24 cellular contexts compared by ENCODE assay signal in genomic region chr3:39467394-39468107, GRCh38. TPM values are rescaled to one million over a fixed set of nuclear protein-coding genes. Genes with fewer than 3 reads are reported as not detected.
DNase-seq lines count a peak whose midpoint lies in the region; ATAC-seq lines count a peak whose summit lies in the region.
"Had no signal": no experiment of that assay in that cellular context is flagged by ENCODE, and none has a peak within 500 bp of the region (broad histone marks: within the 10 kb centered on the region; RNA-seq: fewer than 3 reads in every experiment).

Gene MOBP (plus strand): TSS chr3:39467680. CDS start chr3:39502070, 34,390 bp downstream.

- H3K4me3 ChIP-seq in iPS-20b (ENCODE audit: low read length) = peak within 1 kb of the TSS; percentile 25; the same call in 1 of the 2 replicates
- H3K4me3 ChIP-seq in trophoblast cell (ENCODE audit: low read depth, low read length) = no peak within 1 kb of the TSS

- no peak within 1 kb of the TSS for H2AFZ ChIP-seq in trophoblast cell (ENCODE audit: insufficient read depth, low read length, poor library complexity)

- H3K27me3 Mint-ChIP-seq in activated T-cell treated with anti-CD3 and anti-CD28 coated beads, Interleukin-2, amount 50 U/mL, for 24 hours = peaks cover 28% of the 10 kb centered on the region

- no peaks in the 10 kb centered on the region for H3K4me1 Mint-ChIP-seq in activated T-cell treated with anti-CD3 and anti-CD28 coated beads, Interleukin-2, amount 50 U/mL, for 24 hours (ENCODE audit: low read depth)
- H3K4me1 Mint-ChIP-seq: CD14-positive monocyte had no signal

- H3K4me1 ChIP-seq in iPS-20b (ENCODE audit: insufficient read depth, low read length) = peaks cover 6% of the 10 kb centered on the region; the same call in 1 of the 2 replicates
- no peaks in the 10 kb centered on the region for H3K4me1 ChIP-seq in trophoblast cell (ENCODE audit: control insufficient read depth in 1 of 2, insufficient read depth in 2 of 2, low read length in 2 of 2)

- no peak within 1 kb of the TSS for H2BK12ac ChIP-seq in trophoblast cell (ENCODE audit: low read length)

- H3K4ac ChIP-seq in trophoblast cell (ENCODE audit: low read depth, low read length) = no peak within 1 kb of the TSS

- H3K36me3 ChIP-seq in iPS-20b (ENCODE audit: insufficient read depth, low read depth, low read length) = no peaks in the 10 kb centered on the region
- H3K36me3 ChIP-seq in trophoblast cell (ENCODE audit: control insufficient read depth in 1 of 2, insufficient read depth in 2 of 2, low read length in 2 of 2) = no peaks in the 10 kb centered on the region

- no peak within 1 kb of the TSS for H3K4me2 ChIP-seq in trophoblast cell (ENCODE audit: low read length)

- H3K9me3 ChIP-seq in iPS-20b (ENCODE audit: insufficient read depth, low read depth, low read length) (no peaks in the 10 kb centered on the region), trophoblast cell (ENCODE audit: insufficient read depth, low read depth, low read length) (no peaks in the 10 kb centered on the region)

- H3K79me1 ChIP-seq in trophoblast cell (ENCODE audit: low read length) = no peaks in the 10 kb centered on the region

- DNase-seq in Ammon's horn (ENCODE audit: low spot score) (peak; percentile 38), trophoblast cell (no peak), ureter (ENCODE audit: low spot score) (no peak), islet precursor cell (no peak)
- no peak for DNase-seq in activated T-cell treated with anti-CD3 and anti-CD28 coated beads, Interleukin-2, amount 50 U/mL, for 24 hours
- DNase-seq: AML-193, COR-L47, DMS 273 treated with DMSO at 0.1 percent for 48 hours, DND-41, KG1, MV-4-11, NCI-H187 treated with DMSO at 0.1 percent for 48 hours, NCI-H2227 treated with DMSO at 0.1 percent for 48 hours, NCI-H524, SHP77 had no signal

- H3K27ac ChIP-seq in angular gyrus (ENCODE audit: low read depth, low read length) (peak within 1 kb of the TSS; percentile 97), iPS-20b (ENCODE audit: low read length) (no peak within 1 kb of the TSS), trophoblast cell (ENCODE audit: low read depth, low read length) (no peak within 1 kb of the TSS)
- H3K27ac ChIP-seq: 22Rv1 had no signal

- H3K14ac ChIP-seq in trophoblast cell (ENCODE audit: low read length) = no peak within 1 kb of the TSS

- no peak within 1 kb of the TSS for H3K18ac ChIP-seq in trophoblast cell (ENCODE audit: low read length)

- H4K12ac ChIP-seq in trophoblast cell (ENCODE audit: low read depth, low read length) = peak within 1 kb of the TSS; percentile 70

- WGBS in trophoblast cell (ENCODE audit: extremely low coverage, insufficient coverage, insufficient read length) = no CpG with 5 or more reads among the region's 4 CpGs

- H3K9me3 Mint-ChIP-seq in activated T-cell treated with anti-CD3 and anti-CD28 coated beads, Interleukin-2, amount 50 U/mL, for 24 hours = no peaks in the 10 kb centered on the region

- H3K79me2 ChIP-seq in trophoblast cell (ENCODE audit: control insufficient read depth, insufficient read depth, low read length, poor library complexity) = no peaks in the 10 kb centered on the region

- no peak for ATAC-seq in GM21447 (IDR thresholded peaks at IDR 0.05; ENCODE audit: unreplicated experiment)
- ATAC-seq: HCT116, HepG2 had no signal

- H2BK120ac ChIP-seq in trophoblast cell (ENCODE audit: insufficient read depth, low read length, poor library complexity) = no peak within 1 kb of the TSS

- H3K9ac ChIP-seq in iPS-20b (ENCODE audit: low read depth, low read length) (no peak within 1 kb of the TSS), trophoblast cell (ENCODE audit: low read length) (no peak within 1 kb of the TSS)

- no peaks in the 10 kb centered on the region for H3K36me3 Mint-ChIP-seq in activated T-cell treated with anti-CD3 and anti-CD28 coated beads, Interleukin-2, amount 50 U/mL, for 24 hours (ENCODE audit: low read depth)
- H3K36me3 Mint-ChIP-seq: CD14-positive monocyte had no signal

- H3K23ac ChIP-seq in trophoblast cell (ENCODE audit: low read length) = no peak within 1 kb of the TSS

- H4K91ac ChIP-seq in trophoblast cell (ENCODE audit: low read depth, low read length) = no peak within 1 kb of the TSS

- no peak within 1 kb of the TSS for H3K27ac Mint-ChIP-seq in activated T-cell treated with anti-CD3 and anti-CD28 coated beads, Interleukin-2, amount 50 U/mL, for 24 hours

- no peak within 1 kb of the TSS for H3K4me3 Mint-ChIP-seq in activated T-cell treated with anti-CD3 and anti-CD28 coated beads, Interleukin-2, amount 50 U/mL, for 24 hours
- H3K4me3 Mint-ChIP-seq: CD14-positive monocyte had no signal

- no peak within 1 kb of the TSS for H2BK5ac ChIP-seq in trophoblast cell (ENCODE audit: low read depth, low read length, poor library complexity)

- H2AK5ac ChIP-seq in trophoblast cell (ENCODE audit: low read length) = no peak within 1 kb of the TSS

- no peaks in the 10 kb centered on the region for H3K27me3 ChIP-seq in iPS-20b (ENCODE audit: insufficient read depth, low read length)
- H3K27me3 ChIP-seq in trophoblast cell (ENCODE audit: insufficient read depth, low read length) = no peaks in the 10 kb centered on the region

- H4K8ac ChIP-seq in trophoblast cell (ENCODE audit: low read depth, low read length) = no peak within 1 kb of the TSS

RNA-seq across cellular contexts. Expression of gene MOBP, which starts in this region (rescaled TPM):
- polyA plus RNA-seq in trophoblast cell (2013) = 0.07 and 0.21 TPM in 2 replicates
- not detected for total RNA-seq in ureter
- total RNA-seq: G401, HepG2, RPMI7951 had no signal
- polyA plus RNA-seq: CD14-positive monocyte, HepG2 had no signal
